16 cellular contexts compared by ENCODE assay signal in genomic region chr10:27568196-27569175, GRCh38.
DNase-seq lines count a peak whose midpoint lies in the region; ATAC-seq and TF ChIP-seq lines count a peak whose summit lies in the region.
"Had no signal": no experiment of that assay in that cellular context is flagged by ENCODE, and none has a peak within 500 bp of the region (broad histone marks: within the 10 kb centered on the region; RNA-seq: fewer than 3 reads in every experiment).

No MANE protein-coding gene starts in this region.

- peaks cover 28% of the 10 kb centered on the region for H3K4me1 Mint-ChIP-seq in activated CD4-positive, alpha-beta T cell treated with anti-CD3 and anti-CD28 coated beads, Interleukin-2, amount 10 ng/mL, durations not matched to agents 24 days and 14 days
- peaks cover 13% of the 10 kb centered on the region for H3K4me1 Mint-ChIP-seq in activated T-helper 17 cell treated with anti-CD3 and anti-CD28 coated beads, Interleukin-2, amount 50 U/mL, for 72 hours

- no peak overlapping the region for H3K27ac ChIP-seq in thyroid gland

- no peaks in the 10 kb centered on the region for H3K4me1 ChIP-seq in thyroid gland
- H3K4me1 ChIP-seq: Caco-2 had no signal

- DNase-seq in activated CD4-positive, alpha-beta T cell treated with anti-CD3 and anti-CD28 coated beads, Interleukin-2, amount 10 ng/mL, durations not matched to agents 24 days and 14 days, result peak; percentile 66
- no peak for DNase-seq in activated CD4-positive, alpha-beta T cell treated with anti-CD3 and anti-CD28 coated beads, Interleukin-2, amount 50 U/mL, for 4 hours
- peak; percentile 33 for DNase-seq in HFF-Myc (ENCODE audit: extremely low read depth, low read depth)
- peak; percentile 20 for DNase-seq in renal cortical epithelial cell (ENCODE audit: low read depth)
- no peak for DNase-seq in thyroid gland
- no peak for DNase-seq in cerebellum (ENCODE audit: low spot score)
- no peak for DNase-seq in activated gamma-delta T cell treated with Interleukin-2 at 50 U/mL for 16 hours
- DNase-seq: activated CD4-positive, CD25-positive, alpha-beta regulatory T cell treated with anti-CD3 and anti-CD28 coated beads, Interleukin-2, amount 50 U/mL, for 72 hours; activated T-cell treated with anti-CD3 and anti-CD28 coated beads, Interleukin-2, amount 50 U/mL, for 24 hours; amygdala; Caco-2; erythroblast; midbrain; NCI-H1048; NCI-H748 treated with DMSO at 0.1 percent for 48 hours had no signal

- peak overlapping the region; percentile 18 for H3K4me3 Mint-ChIP-seq in activated CD4-positive, alpha-beta T cell treated with anti-CD3 and anti-CD28 coated beads, Interleukin-2, amount 10 ng/mL, durations not matched to agents 24 days and 14 days
- H3K4me3 Mint-ChIP-seq in activated T-helper 17 cell treated with anti-CD3 and anti-CD28 coated beads, Interleukin-2, amount 50 U/mL, for 72 hours, result peak overlapping the region; percentile 32
- H3K4me3 Mint-ChIP-seq: activated T-cell treated with anti-CD3 and anti-CD28 coated beads, Interleukin-2, amount 50 U/mL, for 24 hours had no signal

- WGBS in thyroid gland, 2 donors, result 86 to 89% methylated on average over 7 of the region's 7 CpGs

- TF ChIP-seq POLR2A in thyroid gland (IDR thresholded peaks at IDR 0.05), result no peak

- no peaks in the 10 kb centered on the region for H3K36me3 ChIP-seq in thyroid gland

- H3K4me3 ChIP-seq in HFF-Myc (replicated peaks; ENCODE audit: low read depth, low read length) (no peak overlapping the region), thyroid gland (replicated peaks in 1 of 3) (no peak overlapping the region)

- peaks cover 4% of the 10 kb centered on the region for H3K9me3 Mint-ChIP-seq in activated CD4-positive, alpha-beta T cell treated with anti-CD3 and anti-CD28 coated beads, Interleukin-2, amount 10 ng/mL, durations not matched to agents 24 days and 14 days
- no peaks in the 10 kb centered on the region for H3K9me3 Mint-ChIP-seq in activated T-helper 17 cell treated with anti-CD3 and anti-CD28 coated beads, Interleukin-2, amount 50 U/mL, for 72 hours

- peak overlapping the region; percentile 20 for H3K27ac Mint-ChIP-seq in activated CD4-positive, alpha-beta T cell treated with anti-CD3 and anti-CD28 coated beads, Interleukin-2, amount 10 ng/mL, durations not matched to agents 24 days and 14 days
- peak overlapping the region; percentile 20 for H3K27ac Mint-ChIP-seq in activated T-helper 17 cell treated with anti-CD3 and anti-CD28 coated beads, Interleukin-2, amount 50 U/mL, for 72 hours
- H3K27ac Mint-ChIP-seq: activated T-cell treated with anti-CD3 and anti-CD28 coated beads, Interleukin-2, amount 50 U/mL, for 24 hours had no signal

- H3K27me3 Mint-ChIP-seq in activated CD4-positive, alpha-beta T cell treated with anti-CD3 and anti-CD28 coated beads, Interleukin-2, amount 10 ng/mL, durations not matched to agents 24 days and 14 days, result peaks cover 3% of the 10 kb centered on the region
- no peaks in the 10 kb centered on the region for H3K27me3 Mint-ChIP-seq in activated T-helper 17 cell treated with anti-CD3 and anti-CD28 coated beads, Interleukin-2, amount 50 U/mL, for 72 hours
- H3K27me3 Mint-ChIP-seq: activated T-cell treated with anti-CD3 and anti-CD28 coated beads, Interleukin-2, amount 50 U/mL, for 24 hours had no signal

- ATAC-seq in activated T-helper 17 cell treated with anti-CD3 and anti-CD28 coated beads, Interleukin-2, amount 50 U/mL, for 72 hours (replicated peaks), result peak; percentile 76

- no peaks in the 10 kb centered on the region for H3K27me3 ChIP-seq in thyroid gland

- intact Hi-C loops in activated CD4-positive, alpha-beta T cell treated with anti-CD3 and anti-CD28 coated beads, Interleukin-2, amount 10 ng/mL, durations not matched to agents 24 days and 14 days (cut with micrococcal nuclease), result no loop called here
- intact Hi-C loops in thyroid gland (cut with DNase I), result no loop called here

- no peak for TF ChIP-seq CTCF in HFF-Myc (IDR thresholded peaks at IDR 0.05; ENCODE audit: low read depth, low read length, missing control alignments)
- TF ChIP-seq CTCF in thyroid gland (IDR thresholded peaks at IDR 0.05), result no peak

- H3K9me3 ChIP-seq in thyroid gland, result no peaks in the 10 kb centered on the region
- H3K9me3 ChIP-seq: Caco-2 had no signal

- H3K36me3 Mint-ChIP-seq in activated CD4-positive, alpha-beta T cell treated with anti-CD3 and anti-CD28 coated beads, Interleukin-2, amount 10 ng/mL, durations not matched to agents 24 days and 14 days (ENCODE audit: low read depth), result peaks cover 2% of the 10 kb centered on the region
- no peaks in the 10 kb centered on the region for H3K36me3 Mint-ChIP-seq in activated T-helper 17 cell treated with anti-CD3 and anti-CD28 coated beads, Interleukin-2, amount 50 U/mL, for 72 hours (ENCODE audit: low read depth)

Comparison
In these comparisons a context has a peak if more than half of its experiments do, and no peak if none do; other contexts are left out.
1. DNase-seq: peak in activated CD4-positive, alpha-beta T cell treated with anti-CD3 and anti-CD28 coated beads, Interleukin-2, amount 10 ng/mL, durations not matched to agents 24 days and 14 days (single experiment), HFF-Myc (single experiment) and renal cortical epithelial cell (single experiment); none in activated CD4-positive, alpha-beta T cell treated with anti-CD3 and anti-CD28 coated beads, Interleukin-2, amount 50 U/mL, for 4 hours (0 of 2), thyroid gland (0 of 2), cerebellum (single experiment) and activated gamma-delta T cell treated with Interleukin-2 at 50 U/mL for 16 hours (single experiment).